Comparison of ENCODE assay signal across 18 cellular contexts in genomic region chr21:17438642-17439041, GRCh38.
DNase-seq lines count a peak whose midpoint lies in the region; ATAC-seq lines count a peak whose summit lies in the region.
"Had no signal": no experiment of that assay in that cellular context is flagged by ENCODE, and none has a peak within 500 bp of the region (broad histone marks: within the 10 kb centered on the region; RNA-seq: fewer than 3 reads in every experiment).

No MANE protein-coding gene starts in this region.

- no peaks in the 10 kb centered on the region for H3K9me3 ChIP-seq in iPS-18a (ENCODE audit: control insufficient read depth, low read depth, low read length)
- H3K9me3 ChIP-seq: esophagus muscularis mucosa, heart left ventricle had no signal

- ATAC-seq in GM18520 (IDR thresholded peaks at IDR 0.05; ENCODE audit: unreplicated experiment): no peak
- ATAC-seq: heart left ventricle; left ventricle myocardium superior; stimulated activated memory B cell treated with anti-CD40 and anti-IgM and Interleukin-4, amounts not matched to agents 10 μg/mL and 1 μg/mL and 100 μg/mL, for 72 hours had no signal

- no peaks in the 10 kb centered on the region for H3K36me3 ChIP-seq in iPS-18a (ENCODE audit: control insufficient read depth, low read depth, low read length)
- H3K36me3 ChIP-seq: esophagus muscularis mucosa, heart left ventricle had no signal

- H3K4me3 ChIP-seq in iPS-18a (ENCODE audit: low read length): peak overlapping the region; percentile 20
- H3K4me3 ChIP-seq: esophagus muscularis mucosa, heart left ventricle had no signal

- DNase-seq in DMS 273 (lab: John Stamatoyannopoulos, UW; ENCODE audit: unreplicated experiment) (peak; percentile 48), DMS 273 treated with DMSO at 0.1 percent for 48 hours (lab: John Stamatoyannopoulos, UW) (no peak), NCI-H82 treated with DMSO at 0.1 percent for 48 hours (lab: John Stamatoyannopoulos, UW; ENCODE audit: unreplicated experiment) (peak; percentile 97), smooth muscle cell of the brain vasculature (ENCODE audit: low read depth, low spot score) (peak; percentile 76), NCI-H774 (lab: John Stamatoyannopoulos, UW) (no peak)
- DNase-seq in activated naive CD4-positive, alpha-beta T cell treated with Interleukin-2 at 50 U/mL for 16 hours: no peak
- DNase-seq: activated CD4-positive, alpha-beta T cell treated with anti-CD3 and anti-CD28 coated beads for 48 hours; activated T-cell treated with anti-CD3 and anti-CD28 coated beads, Interleukin-2, amount 50 U/mL, for 48 hours; CD4-positive, CD25-positive, alpha-beta regulatory T cell; heart left ventricle; left ventricle myocardium superior; naive B cell; NCI-H526 had no signal

- H3K27ac ChIP-seq in iPS-18a (ENCODE audit: low read length): no peak overlapping the region
- H3K27ac ChIP-seq: 22Rv1, esophagus muscularis mucosa, heart left ventricle had no signal

- peaks cover 13% of the 10 kb centered on the region for H3K27me3 ChIP-seq in iPS-18a (ENCODE audit: control insufficient read depth, insufficient read depth, low read length)
- H3K27me3 ChIP-seq: heart left ventricle had no signal

- no peak overlapping the region for H3K9ac ChIP-seq in iPS-18a (ENCODE audit: low read length)

- H3K4me1 ChIP-seq in iPS-18a (ENCODE audit: control insufficient read depth, low read depth, low read length): peaks cover 36% of the 10 kb centered on the region
- H3K4me1 ChIP-seq: esophagus muscularis mucosa had no signal

Comparison
In these comparisons a context has a peak if more than half of its experiments do, and no peak if none do; other contexts are left out.
1. DNase-seq: peak in DMS 273 (single experiment), NCI-H82 treated with DMSO at 0.1 percent for 48 hours (single experiment) and smooth muscle cell of the brain vasculature (single experiment); none in DMS 273 treated with DMSO at 0.1 percent for 48 hours (single experiment), NCI-H774 (single experiment) and activated naive CD4-positive, alpha-beta T cell treated with Interleukin-2 at 50 U/mL for 16 hours (single experiment).